Comparison of ENCODE assay signal across 14 cellular contexts in genomic region chr1:244429818-244430217, GRCh38. TPM values are rescaled to one million over a fixed set of nuclear protein-coding genes. Genes with fewer than 3 reads are reported as not detected.
DNase-seq lines count a peak whose midpoint lies in the region; ATAC-seq and TF ChIP-seq lines count a peak whose summit lies in the region.
"Had no signal": no experiment of that assay in that cellular context is flagged by ENCODE, and none has a peak within 500 bp of the region (broad histone marks: within the 10 kb centered on the region; RNA-seq: fewer than 3 reads in every experiment).

No MANE protein-coding gene starts in this region.

- H3K4me3 Mint-ChIP-seq in WTC11 (no peak overlapping the region), immature natural killer cell (no peak overlapping the region)
- H3K4me3 Mint-ChIP-seq: CD14-positive monocyte; CD4-positive, alpha-beta memory T cell; H9 had no signal

- TF ChIP-seq CTCF in WTC11 (IDR thresholded peaks at IDR 0.05) = no peak

- H3K27me3 Mint-ChIP-seq in WTC11 (ENCODE audit: low read depth) (no peaks in the 10 kb centered on the region), immature natural killer cell (ENCODE audit: low read depth in 3 of 3) (peaks cover 0 to 2% (median 0%) of the 10 kb centered on the region in 3 donors)
- H3K27me3 Mint-ChIP-seq: CD4-positive, alpha-beta memory T cell had no signal

- ATAC-seq in WTC11 (no peak), HG03565 (IDR thresholded peaks at IDR 0.05; ENCODE audit: unreplicated experiment) (no peak)

- peaks cover 25% of the 10 kb centered on the region for H3K36me3 Mint-ChIP-seq in WTC11
- peaks cover 8 to 22% (median 12%) of the 10 kb centered on the region in 3 donors for H3K36me3 Mint-ChIP-seq in immature natural killer cell

- H3K27ac Mint-ChIP-seq in WTC11 (no peak overlapping the region), immature natural killer cell (peak overlapping the region in 5 of 6 donors; percentile 21 to 74 (median 42))

- peaks cover 2% of the 10 kb centered on the region; the same call in 1 of the 2 replicates for H3K4me1 Mint-ChIP-seq in WTC11
- H3K4me1 Mint-ChIP-seq in immature natural killer cell = peaks cover 12 to 37% of the 10 kb centered on the region in 2 donors
- H3K4me1 Mint-ChIP-seq: H9 had no signal

- POLR2A ChIA-PET in WTC11 (lab: Charles Lee) = no interaction called here

- no peak for DNase-seq in WTC11 (ENCODE audit: low spot score)
- no peak for DNase-seq in caudate nucleus (lab: John Stamatoyannopoulos, UW)
- no peak for DNase-seq in immature natural killer cell
- DNase-seq in NK-92 (lab: John Stamatoyannopoulos, UW; ENCODE audit: unreplicated experiment) = no peak
- DNase-seq in hippocampal formation (lab: John Stamatoyannopoulos, UW) = no peak
- DNase-seq: CD4-positive, alpha-beta memory T cell; DMS79; GDM1; H9 had no signal

- peak overlapping the region; percentile 88 for H3K27ac ChIP-seq in caudate nucleus (ENCODE audit: low read depth, low read length)
- H3K27ac ChIP-seq in temporal lobe (ENCODE audit: low read depth, low read length) = peak overlapping the region; percentile 98
- H3K27ac ChIP-seq: BLaER1 had no signal

- H3K9me3 Mint-ChIP-seq in WTC11 (no peaks in the 10 kb centered on the region), immature natural killer cell (no peaks in the 10 kb centered on the region)
- H3K9me3 Mint-ChIP-seq: H9 had no signal

- CTCF ChIA-PET in WTC11 (lab: Charles Lee) = no interaction called here

TF ChIP-seq in WTC11, 78 proteins besides CTCF, POLR2A, EP300 and RAD21:
- TF ChIP-seq SP1 (CRISPR knock-in tag; conservative IDR thresholded peaks at IDR 0.05) (no peak), ZNF317 (CRISPR knock-in tag; IDR thresholded peaks at IDR 0.05; ENCODE audit: borderline replicate concordance, low read depth) (no peak), HMGA2 (CRISPR knock-in tag; IDR thresholded peaks at IDR 0.05) (peak; percentile 5; the same call in 1 of the 2 replicates)

RNA-seq across cellular contexts. Expression of gene ADSS2, which starts 21.9 kb away (rescaled TPM):
- 72.4 to 82.8 TPM (median 73.4 TPM) in 3 replicates for total RNA-seq in WTC11 (2021)
- polyA plus RNA-seq in immature natural killer cell = 10 to 100 TPM; 28.8 to 44.7 (median 30.0) TPM
- total RNA-seq in temporal lobe = 46.0 TPM

RNA-seq across cellular contexts. Expression of gene CATSPERE, which starts 31.3 kb away (rescaled TPM):
- total RNA-seq in WTC11 (2021) (0.30 to 0.66 TPM (median 0.46 TPM) in 3 replicates), temporal lobe (1.2 TPM)
- polyA plus RNA-seq in immature natural killer cell = under 1 TPM in 2 of 3 donors, not detected in 1; 0.11 to 0.31 TPM
- total RNA-seq: HT-29 had no signal
- polyA plus RNA-seq: CD14-positive monocyte had no signal
